In the genomic region with DNA sequence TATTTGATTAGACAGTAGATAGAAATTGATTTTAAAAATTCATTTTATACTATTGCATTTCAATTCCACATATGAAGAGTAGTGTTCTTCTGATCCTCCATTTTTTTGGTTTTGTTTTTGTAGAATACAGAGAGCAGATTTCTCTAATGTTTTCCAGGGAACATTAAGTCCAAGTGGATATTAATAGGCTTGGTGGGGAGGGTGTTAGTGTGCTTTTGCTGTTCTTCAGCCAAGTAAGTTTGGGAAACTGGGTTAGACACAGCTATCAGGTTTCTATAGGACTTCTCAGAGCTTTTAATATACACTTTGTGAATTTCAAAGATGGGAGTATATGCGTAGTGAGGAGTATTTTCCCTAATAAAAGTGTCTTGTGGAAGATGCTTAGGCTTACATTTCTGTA, we compare ENCODE assay signal across 18 cellular contexts. TPM values are rescaled to one million over a fixed set of nuclear protein-coding genes. Genes with fewer than 3 reads are reported as not detected.
DNase-seq lines count a peak whose midpoint lies in the region; ATAC-seq and TF ChIP-seq lines count a peak whose summit lies in the region.
"Had no signal": no experiment of that assay in that cellular context is flagged by ENCODE, and none has a peak within 500 bp of the region (broad histone marks: within the 10 kb centered on the region; RNA-seq: fewer than 3 reads in every experiment).

No MANE protein-coding gene starts in this region.

- no peaks in the 10 kb centered on the region for H3K9me3 ChIP-seq in left ventricle myocardium inferior (replicated peaks)
- H3K9me3 ChIP-seq in psoas muscle = no peaks in the 10 kb centered on the region
- H3K9me3 ChIP-seq in esophagus squamous epithelium = no peaks in the 10 kb centered on the region
- H3K9me3 ChIP-seq in BE2C = no peaks in the 10 kb centered on the region
- H3K9me3 ChIP-seq: BLaER1 treated with 17β-estradiol and CSF1 and Interleukin-3, amounts not matched to agents 10 nM and 100 nM had no signal

- WGBS in psoas muscle, 3 donors = 44 to 56% (median 52%) methylated on average over 1 of the region's 1 CpG
- WGBS in esophagus squamous epithelium, 2 donors = 87 to 90% methylated on average over 1 of the region's 1 CpG

- no peaks in the 10 kb centered on the region for H3K27me3 ChIP-seq in left ventricle myocardium inferior (ENCODE audit: low read depth)
- no peaks in the 10 kb centered on the region for H3K27me3 ChIP-seq in psoas muscle (ENCODE audit: insufficient read depth in 3 of 3, low read length in 2 of 3)
- no peaks in the 10 kb centered on the region for H3K27me3 ChIP-seq in esophagus squamous epithelium
- no peaks in the 10 kb centered on the region for H3K27me3 ChIP-seq in BE2C
- H3K27me3 ChIP-seq: BLaER1 treated with 17β-estradiol and CSF1 and Interleukin-3, amounts not matched to agents 10 nM and 100 nM had no signal

- H3K4me3 ChIP-seq in choroid plexus epithelial cell (ENCODE audit: low read depth, low read length) = no peak overlapping the region
- no peak overlapping the region for H3K4me3 ChIP-seq in left ventricle myocardium inferior
- H3K4me3 ChIP-seq in psoas muscle = peak overlapping the region; percentile 41
- H3K4me3 ChIP-seq in esophagus squamous epithelium = no peak overlapping the region
- H3K4me3 ChIP-seq in BE2C (ENCODE audit: low read depth, low read length) = no peak overlapping the region
- H3K4me3 ChIP-seq: BLaER1 treated with 17β-estradiol and CSF1 and Interleukin-3, amounts not matched to agents 10 nM and 100 nM had no signal

- H3K27ac ChIP-seq in left ventricle myocardium inferior (replicated peaks) = peak overlapping the region; percentile 64
- H3K27ac ChIP-seq in psoas muscle = peak overlapping the region; percentile 75
- peak overlapping the region in 1 of 4 donors; percentile 11 for H3K27ac ChIP-seq in esophagus squamous epithelium
- H3K27ac ChIP-seq: BLaER1 treated with 17β-estradiol and CSF1 and Interleukin-3, amounts not matched to agents 10 nM and 100 nM; KMS-11 had no signal

- H3K36me3 ChIP-seq in left ventricle myocardium inferior (peaks cover 15% of the 10 kb centered on the region), psoas muscle (ENCODE audit: insufficient read depth in 1 of 2, low read depth in 1 of 2) (peaks cover 0 to 9% of the 10 kb centered on the region in 2 donors), esophagus squamous epithelium (peaks cover 0 to 54% (median 0%) of the 10 kb centered on the region in 3 donors), BE2C (peaks cover 33% of the 10 kb centered on the region)

- ATAC-seq in psoas muscle (peak; percentile 74 to 90 (median 84)), HG02798 (IDR thresholded peaks at IDR 0.05; ENCODE audit: poor library complexity, unreplicated experiment) (no peak)
- ATAC-seq: HepG2, PC-3 had no signal

- intact Hi-C loops in left ventricle myocardium inferior (cut with micrococcal nuclease) (no loop called here), psoas muscle (cut with DNase I) (no loop called here), esophagus squamous epithelium (cut with DNase I) (no loop called here)

- DNase-seq in Ammon's horn (ENCODE audit: low spot score) (peak; percentile 23), choroid plexus epithelial cell (ENCODE audit: low read depth) (peak; percentile 20), left ventricle myocardium inferior (no peak), psoas muscle (no peak), esophagus squamous epithelium (lab: John Stamatoyannopoulos, UW) (no peak), NCI-H1417 treated with DMSO at 0.1 percent for 48 hours (lab: John Stamatoyannopoulos, UW) (no peak), BE2C (no peak)
- DNase-seq: DND-41, GDM1, NCI-H1436 treated with DMSO at 0.1 percent for 48 hours, NCI-H2029 treated with DMSO at 0.1 percent for 48 hours, NCI-H510A treated with DMSO at 0.1 percent for 48 hours, NCI-H82, PC-3 had no signal

- no peak for TF ChIP-seq POLR2A in esophagus squamous epithelium (IDR thresholded peaks at IDR 0.05)

- TF ChIP-seq CTCF in choroid plexus epithelial cell (conservative IDR thresholded peaks at IDR 0.05; ENCODE audit: low read depth, low read length) (no peak), left ventricle myocardium inferior (IDR thresholded peaks at IDR 0.05; ENCODE audit: borderline replicate concordance) (no peak), psoas muscle (IDR thresholded peaks at IDR 0.05) (no peak), esophagus squamous epithelium (IDR thresholded peaks at IDR 0.05) (no peak), BE2C (IDR thresholded peaks at IDR 0.05; ENCODE audit: low read depth, low read length) (no peak)

- H3K4me1 ChIP-seq in left ventricle myocardium inferior (peaks cover 54% of the 10 kb centered on the region), psoas muscle (peaks cover 68% of the 10 kb centered on the region), esophagus squamous epithelium (peaks cover 0 to 5% (median 0%) of the 10 kb centered on the region in 3 donors), BE2C (no peaks in the 10 kb centered on the region)
- H3K4me1 ChIP-seq: BLaER1 treated with 17β-estradiol and CSF1 and Interleukin-3, amounts not matched to agents 10 nM and 100 nM had no signal

RNA-seq across cellular contexts. Expression of a gene that starts 21.8 kb away (rescaled TPM):
- total RNA-seq in left ventricle myocardium inferior (6.5 TPM), psoas muscle (10 to 100 TPM in 1 of 4 donors, 1 to 10 TPM in 3; 6.8 to 22.3 (median 8.3) TPM), esophagus squamous epithelium (10 to 100 TPM in 3 of 4 donors, 1 to 10 TPM in 1; 8.1 to 21.4 (median 12.1) TPM)
- polyA plus RNA-seq in psoas muscle = 10 to 100 TPM in 1 of 3 donors, 1 to 10 TPM in 2; 3.5 to 12.2 (median 8.1) TPM
- polyA plus RNA-seq in BE2C (2012; ENCODE audit: insufficient read depth, insufficient read length, low read depth) = 12.2 TPM

Comparison
In these comparisons a context has a peak if more than half of its experiments do, and no peak if none do; other contexts are left out.
1. DNase-seq: peak in Ammon's horn (single experiment) and choroid plexus epithelial cell (single experiment); none in left ventricle myocardium inferior (single experiment), psoas muscle (0 of 2), esophagus squamous epithelium (single experiment), NCI-H1417 treated with DMSO at 0.1 percent for 48 hours (single experiment) and BE2C (single experiment).